ENCODE assay signal across 1 cellular context in the genomic region with DNA sequence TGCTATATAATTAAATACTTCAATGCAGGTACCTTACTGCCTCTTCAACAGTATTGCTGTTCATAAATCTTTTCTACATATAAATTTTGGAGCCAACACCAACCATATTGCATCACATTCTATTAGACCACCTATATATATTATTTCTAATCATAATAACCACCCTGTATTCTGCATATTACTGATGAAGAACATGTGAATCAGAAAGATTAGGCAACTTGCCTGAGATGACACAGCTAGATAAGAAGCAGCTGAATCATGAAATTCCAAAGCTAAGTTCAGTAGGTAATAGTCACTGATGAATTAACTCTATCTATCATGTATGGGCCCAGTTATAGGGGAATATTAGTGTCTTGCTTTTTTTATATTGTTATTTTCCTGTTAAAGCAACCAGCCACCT.
TF ChIP-seq lines count a peak whose summit lies in the region.

No MANE protein-coding gene starts in this region.

TF ChIP-seq in IMR-90, 13 proteins besides CTCF, POLR2A, EP300 and RAD21 (continued from another document):
- TF ChIP-seq ELK1 (IDR thresholded peaks at IDR 0.05; ENCODE audit: borderline replicate concordance, low read depth, low read length): no peak
TF ChIP-seq in IMR-90: peak in this region for 1.
